Comparison of ENCODE assay signal across 8 cellular contexts in the genomic region with DNA sequence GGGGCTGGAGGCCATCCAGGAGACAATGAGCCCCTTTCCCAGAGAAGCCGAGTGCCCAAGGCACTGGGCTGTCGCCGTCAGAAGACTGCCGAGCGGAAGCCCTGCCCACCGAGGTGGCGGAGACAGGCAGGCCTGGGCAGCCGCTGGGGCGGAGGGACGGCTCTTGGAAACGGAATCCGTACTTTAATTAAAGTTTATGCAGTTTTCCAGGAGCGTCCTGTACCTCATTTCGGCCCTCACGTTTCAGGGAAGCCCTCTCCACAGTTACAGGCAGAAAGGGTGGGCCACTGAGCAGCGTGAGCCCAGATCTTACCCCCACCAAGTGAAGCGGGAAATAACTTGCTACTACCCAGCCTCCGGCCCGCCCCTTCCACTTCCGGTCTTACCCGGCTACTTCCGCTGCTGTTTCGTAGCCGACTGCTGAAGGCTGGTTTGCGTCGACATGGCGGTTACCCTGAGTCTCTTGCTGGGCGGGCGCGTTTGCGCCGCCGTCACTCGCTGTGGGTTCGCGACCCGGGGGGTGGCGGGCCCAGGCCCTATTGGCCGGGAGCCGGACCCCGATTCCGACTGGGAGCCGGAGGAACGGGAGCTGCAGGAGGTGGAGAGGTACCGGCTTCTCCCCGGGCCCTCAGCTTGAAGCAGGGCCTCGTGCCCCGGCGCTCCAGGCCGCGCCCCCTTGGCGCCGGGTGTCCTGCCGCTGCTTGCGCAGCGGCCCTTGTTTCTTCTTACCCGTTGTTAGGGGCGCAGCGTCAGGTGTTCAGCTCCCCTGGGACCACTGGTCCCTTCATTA. TPM values are rescaled to one million over a fixed set of nuclear protein-coding genes. Genes with fewer than 3 reads are reported as not detected.
A peak's percentile ranks its signal among the peaks of the same experiment; 100 is the strongest.
DNase-seq lines count a peak whose midpoint lies in the region; ATAC-seq and TF ChIP-seq lines count a peak whose summit lies in the region.

A gene with protein sequence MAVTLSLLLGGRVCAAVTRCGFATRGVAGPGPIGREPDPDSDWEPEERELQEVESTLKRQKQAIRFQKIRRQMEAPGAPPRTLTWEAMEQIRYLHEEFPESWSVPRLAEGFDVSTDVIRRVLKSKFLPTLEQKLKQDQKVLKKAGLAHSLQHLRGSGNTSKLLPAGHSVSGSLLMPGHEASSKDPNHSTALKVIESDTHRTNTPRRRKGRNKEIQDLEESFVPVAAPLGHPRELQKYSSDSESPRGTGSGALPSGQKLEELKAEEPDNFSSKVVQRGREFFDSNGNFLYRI (plus strand): TSS at position 402 of the 790 bp plus-strand sequence. CDS start 41 bp downstream, at position 443.

- peak within 1 kb of the TSS; percentile 98 for H3K27ac Mint-ChIP-seq in T-helper 1 cell treated with Interleukin-12 subunit alpha and Interleukin-12 subunit beta and Interleukin-4 antibody, amounts not matched to agents 30 μg/mL and 1 μg/mL, for 36 hours
- peak within 1 kb of the TSS; percentile 98 for H3K27ac Mint-ChIP-seq in progenitor cell of endocrine pancreas

- H3K4me1 ChIP-seq in left ventricle myocardium inferior, result peaks cover 66% of the 10 kb centered on the region
- peaks cover 42% of the 10 kb centered on the region for H3K4me1 ChIP-seq in upper lobe of right lung

- H3K36me3 ChIP-seq in left ventricle myocardium inferior (peaks cover 18% of the 10 kb centered on the region), upper lobe of right lung (peaks cover 28% of the 10 kb centered on the region)

- H3K27me3 Mint-ChIP-seq in T-helper 1 cell treated with Interleukin-12 subunit alpha and Interleukin-12 subunit beta and Interleukin-4 antibody, amounts not matched to agents 30 μg/mL and 1 μg/mL, for 36 hours (ENCODE audit: low read depth), result no peaks in the 10 kb centered on the region
- H3K27me3 Mint-ChIP-seq in progenitor cell of endocrine pancreas, result no peaks in the 10 kb centered on the region

- H3K4me1 Mint-ChIP-seq in T-helper 1 cell treated with Interleukin-12 subunit alpha and Interleukin-12 subunit beta and Interleukin-4 antibody, amounts not matched to agents 30 μg/mL and 1 μg/mL, for 36 hours (ENCODE audit: low read depth), result peaks cover 35% of the 10 kb centered on the region
- peaks cover 30% of the 10 kb centered on the region for H3K4me1 Mint-ChIP-seq in progenitor cell of endocrine pancreas (ENCODE audit: low read depth)

- H3K4me3 ChIP-seq in left ventricle myocardium inferior, result peak within 1 kb of the TSS; percentile 87
- H3K4me3 ChIP-seq in upper lobe of right lung, result peak within 1 kb of the TSS; percentile 92

- H3K27me3 ChIP-seq in left ventricle myocardium inferior (ENCODE audit: low read depth), result no peaks in the 10 kb centered on the region
- H3K27me3 ChIP-seq in upper lobe of right lung, result no peaks in the 10 kb centered on the region

- peak within 1 kb of the TSS; percentile 97 for H3K4me3 Mint-ChIP-seq in T-helper 1 cell treated with Interleukin-12 subunit alpha and Interleukin-12 subunit beta and Interleukin-4 antibody, amounts not matched to agents 30 μg/mL and 1 μg/mL, for 36 hours
- H3K4me3 Mint-ChIP-seq in progenitor cell of endocrine pancreas (ENCODE audit: low read depth), result peak within 1 kb of the TSS; percentile 96

- peak; percentile 86 for ATAC-seq in GM18499 (IDR thresholded peaks at IDR 0.05; ENCODE audit: insufficient read depth, unreplicated experiment)
- peak; percentile 89 for ATAC-seq in HG02938 (IDR thresholded peaks at IDR 0.05; ENCODE audit: unreplicated experiment)
- ATAC-seq in upper lobe of right lung, result peak; percentile 96

- peaks cover 17% of the 10 kb centered on the region for H3K36me3 Mint-ChIP-seq in T-helper 1 cell treated with Interleukin-12 subunit alpha and Interleukin-12 subunit beta and Interleukin-4 antibody, amounts not matched to agents 30 μg/mL and 1 μg/mL, for 36 hours (ENCODE audit: low read depth)
- H3K36me3 Mint-ChIP-seq in progenitor cell of endocrine pancreas (ENCODE audit: insufficient read depth), result peaks cover 11% of the 10 kb centered on the region

- intact Hi-C loops in left ventricle myocardium inferior (cut with micrococcal nuclease), result no loop called here
- intact Hi-C loops in upper lobe of right lung (cut with DNase I), result no loop called here

- no peak for TF ChIP-seq CTCF in left ventricle myocardium inferior (IDR thresholded peaks at IDR 0.05; ENCODE audit: borderline replicate concordance)
- no peak for TF ChIP-seq CTCF in progenitor cell of endocrine pancreas (IDR thresholded peaks at IDR 0.05; ENCODE audit: unreplicated experiment)
- no peak for TF ChIP-seq CTCF in upper lobe of right lung (IDR thresholded peaks at IDR 0.05)

- H3K9me3 ChIP-seq in left ventricle myocardium inferior (replicated peaks), result no peaks in the 10 kb centered on the region
- H3K9me3 ChIP-seq in upper lobe of right lung, result no peaks in the 10 kb centered on the region

- H3K27ac ChIP-seq in left ventricle myocardium inferior (replicated peaks), result peak within 1 kb of the TSS; percentile 98
- peak within 1 kb of the TSS; percentile 94 for H3K27ac ChIP-seq in upper lobe of right lung

- no peaks in the 10 kb centered on the region for H3K9me3 Mint-ChIP-seq in T-helper 1 cell treated with Interleukin-12 subunit alpha and Interleukin-12 subunit beta and Interleukin-4 antibody, amounts not matched to agents 30 μg/mL and 1 μg/mL, for 36 hours
- no peaks in the 10 kb centered on the region for H3K9me3 Mint-ChIP-seq in progenitor cell of endocrine pancreas (ENCODE audit: low read depth)

- DNase-seq in NCI-H1694 treated with DMSO at 0.1 percent for 48 hours (lab: John Stamatoyannopoulos, UW), result peak; percentile 65
- peak; percentile 78 for DNase-seq in amniotic stem cell (lab: John Stamatoyannopoulos, UW)
- peak; percentile 94 for DNase-seq in left ventricle myocardium inferior
- DNase-seq in progenitor cell of endocrine pancreas (ENCODE audit: low spot score, unreplicated experiment), result peak; percentile 60
- peak; percentile 97 for DNase-seq in upper lobe of right lung

RNA-seq across cellular contexts. Expression of the gene that starts here (rescaled TPM):
- total RNA-seq in left ventricle myocardium inferior (120 TPM), progenitor cell of endocrine pancreas (110 and 121 TPM in 2 replicates), upper lobe of right lung (75.0 TPM)

Comparison
In these comparisons a context has a peak if more than half of its experiments do, and no peak if none do; other contexts are left out.
1. Peak in every context shown above with its lines: DNase-seq, ATAC-seq, H3K4me3 ChIP-seq and H3K27ac ChIP-seq.